1 cellular context compared by ENCODE assay signal in the genomic region with DNA sequence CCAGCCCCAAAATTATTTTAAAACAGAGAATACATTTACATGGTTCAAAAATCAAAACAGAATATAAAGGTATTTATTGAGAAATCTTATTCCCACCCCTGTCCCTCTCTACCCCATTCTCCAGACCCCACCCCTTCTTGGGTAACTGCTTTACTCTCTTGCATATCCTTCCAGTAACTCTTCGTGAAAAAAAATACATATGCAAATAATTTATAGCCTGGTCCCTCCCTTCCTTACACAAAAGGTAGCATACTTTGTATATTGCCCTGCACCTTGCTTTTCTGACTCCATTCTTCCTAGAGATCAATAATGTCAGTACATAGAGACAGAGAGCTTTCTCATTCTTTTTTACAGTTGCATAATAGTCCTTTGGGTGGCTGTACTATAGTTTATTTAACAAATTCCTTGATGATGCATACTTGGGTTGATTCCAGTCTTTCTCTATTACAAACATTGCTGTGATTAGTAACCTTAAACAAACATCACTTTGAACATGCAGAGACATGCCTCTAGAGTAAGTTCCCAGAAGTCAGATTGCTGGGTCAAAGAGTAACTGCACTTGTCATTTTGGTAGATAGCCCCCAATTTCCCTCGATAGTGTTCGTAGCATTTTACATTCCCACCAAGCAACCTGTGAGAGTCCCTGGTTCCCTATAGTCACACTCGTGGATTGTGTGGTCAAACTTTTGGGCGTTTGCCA.
TF ChIP-seq lines count a peak whose summit lies in the region.

No MANE protein-coding gene starts in this region.

TF ChIP-seq in SK-N-SH, 30 proteins besides CTCF, POLR2A, EP300 and RAD21 (continued from another document):
- TF ChIP-seq FOSL2 (IDR thresholded peaks at IDR 0.05; ENCODE audit: borderline replicate concordance, low read depth): peak; percentile 10; the same call in 1 of the 2 replicates
- TF ChIP-seq MXI1 (IDR thresholded peaks at IDR 0.05; ENCODE audit: low read depth, low read length): no peak
- no peak for TF ChIP-seq YY1 (IDR thresholded peaks at IDR 0.05; ENCODE audit: low read depth)
- TF ChIP-seq, protein P1, sequence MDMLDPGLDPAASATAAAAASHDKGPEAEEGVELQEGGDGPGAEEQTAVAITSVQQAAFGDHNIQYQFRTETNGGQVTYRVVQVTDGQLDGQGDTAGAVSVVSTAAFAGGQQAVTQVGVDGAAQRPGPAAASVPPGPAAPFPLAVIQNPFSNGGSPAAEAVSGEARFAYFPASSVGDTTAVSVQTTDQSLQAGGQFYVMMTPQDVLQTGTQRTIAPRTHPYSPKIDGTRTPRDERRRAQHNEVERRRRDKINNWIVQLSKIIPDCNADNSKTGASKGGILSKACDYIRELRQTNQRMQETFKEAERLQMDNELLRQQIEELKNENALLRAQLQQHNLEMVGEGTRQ (IDR thresholded peaks at IDR 0.05; ENCODE audit: borderline replicate concordance, low read depth, low read length): no peak
- TF ChIP-seq, protein P2, sequence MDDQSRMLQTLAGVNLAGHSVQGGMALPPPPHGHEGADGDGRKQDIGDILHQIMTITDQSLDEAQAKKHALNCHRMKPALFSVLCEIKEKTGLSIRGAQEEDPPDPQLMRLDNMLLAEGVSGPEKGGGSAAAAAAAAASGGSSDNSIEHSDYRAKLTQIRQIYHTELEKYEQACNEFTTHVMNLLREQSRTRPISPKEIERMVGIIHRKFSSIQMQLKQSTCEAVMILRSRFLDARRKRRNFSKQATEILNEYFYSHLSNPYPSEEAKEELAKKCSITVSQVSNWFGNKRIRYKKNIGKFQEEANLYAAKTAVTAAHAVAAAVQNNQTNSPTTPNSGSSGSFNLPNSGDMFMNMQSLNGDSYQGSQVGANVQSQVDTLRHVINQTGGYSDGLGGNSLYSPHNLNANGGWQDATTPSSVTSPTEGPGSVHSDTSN (IDR thresholded peaks at IDR 0.05): peak; percentile 30; the same call in 1 of the 2 replicates
- TF ChIP-seq GABPA (IDR thresholded peaks at IDR 0.05; ENCODE audit: low read depth): no peak
- no peak for TF ChIP-seq RCOR1 (IDR thresholded peaks at IDR 0.05; ENCODE audit: low read length)
- TF ChIP-seq TAF1 (IDR thresholded peaks at IDR 0.05; ENCODE audit: borderline replicate concordance, low read depth, low read length): no peak
- TF ChIP-seq FOXJ3 (CRISPR knock-in tag; IDR thresholded peaks at IDR 0.05): no peak
- TF ChIP-seq CHD2 (IDR thresholded peaks at IDR 0.05; ENCODE audit: low read length, partially characterized antibody): no peak
- TF ChIP-seq SMC3 (IDR thresholded peaks at IDR 0.05; ENCODE audit: low read depth, low read length): no peak
- TF ChIP-seq RXRA (IDR thresholded peaks at IDR 0.05; ENCODE audit: borderline replicate concordance, low read depth): no peak
- TF ChIP-seq, protein P3, sequence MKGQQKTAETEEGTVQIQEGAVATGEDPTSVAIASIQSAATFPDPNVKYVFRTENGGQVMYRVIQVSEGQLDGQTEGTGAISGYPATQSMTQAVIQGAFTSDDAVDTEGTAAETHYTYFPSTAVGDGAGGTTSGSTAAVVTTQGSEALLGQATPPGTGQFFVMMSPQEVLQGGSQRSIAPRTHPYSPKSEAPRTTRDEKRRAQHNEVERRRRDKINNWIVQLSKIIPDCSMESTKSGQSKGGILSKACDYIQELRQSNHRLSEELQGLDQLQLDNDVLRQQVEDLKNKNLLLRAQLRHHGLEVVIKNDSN (IDR thresholded peaks at IDR 0.05; ENCODE audit: borderline replicate concordance, low read depth): no peak
- no peak for TF ChIP-seq JUND (IDR thresholded peaks at IDR 0.05)
- TF ChIP-seq, protein P4, sequence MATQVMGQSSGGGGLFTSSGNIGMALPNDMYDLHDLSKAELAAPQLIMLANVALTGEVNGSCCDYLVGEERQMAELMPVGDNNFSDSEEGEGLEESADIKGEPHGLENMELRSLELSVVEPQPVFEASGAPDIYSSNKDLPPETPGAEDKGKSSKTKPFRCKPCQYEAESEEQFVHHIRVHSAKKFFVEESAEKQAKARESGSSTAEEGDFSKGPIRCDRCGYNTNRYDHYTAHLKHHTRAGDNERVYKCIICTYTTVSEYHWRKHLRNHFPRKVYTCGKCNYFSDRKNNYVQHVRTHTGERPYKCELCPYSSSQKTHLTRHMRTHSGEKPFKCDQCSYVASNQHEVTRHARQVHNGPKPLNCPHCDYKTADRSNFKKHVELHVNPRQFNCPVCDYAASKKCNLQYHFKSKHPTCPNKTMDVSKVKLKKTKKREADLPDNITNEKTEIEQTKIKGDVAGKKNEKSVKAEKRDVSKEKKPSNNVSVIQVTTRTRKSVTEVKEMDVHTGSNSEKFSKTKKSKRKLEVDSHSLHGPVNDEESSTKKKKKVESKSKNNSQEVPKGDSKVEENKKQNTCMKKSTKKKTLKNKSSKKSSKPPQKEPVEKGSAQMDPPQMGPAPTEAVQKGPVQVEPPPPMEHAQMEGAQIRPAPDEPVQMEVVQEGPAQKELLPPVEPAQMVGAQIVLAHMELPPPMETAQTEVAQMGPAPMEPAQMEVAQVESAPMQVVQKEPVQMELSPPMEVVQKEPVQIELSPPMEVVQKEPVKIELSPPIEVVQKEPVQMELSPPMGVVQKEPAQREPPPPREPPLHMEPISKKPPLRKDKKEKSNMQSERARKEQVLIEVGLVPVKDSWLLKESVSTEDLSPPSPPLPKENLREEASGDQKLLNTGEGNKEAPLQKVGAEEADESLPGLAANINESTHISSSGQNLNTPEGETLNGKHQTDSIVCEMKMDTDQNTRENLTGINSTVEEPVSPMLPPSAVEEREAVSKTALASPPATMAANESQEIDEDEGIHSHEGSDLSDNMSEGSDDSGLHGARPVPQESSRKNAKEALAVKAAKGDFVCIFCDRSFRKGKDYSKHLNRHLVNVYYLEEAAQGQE (IDR thresholded peaks at IDR 0.05; ENCODE audit: low read depth, low read length): no peak
- TF ChIP-seq EZH2phosphoT487 (IDR thresholded peaks at IDR 0.05; ENCODE audit: borderline replicate concordance, low read depth): no peak
- 0 out of 2 replicates have a peak, but pooled peaks have one; percentile 17 for TF ChIP-seq TCF12 (IDR thresholded peaks at IDR 0.05)
- TF ChIP-seq, protein P5, sequence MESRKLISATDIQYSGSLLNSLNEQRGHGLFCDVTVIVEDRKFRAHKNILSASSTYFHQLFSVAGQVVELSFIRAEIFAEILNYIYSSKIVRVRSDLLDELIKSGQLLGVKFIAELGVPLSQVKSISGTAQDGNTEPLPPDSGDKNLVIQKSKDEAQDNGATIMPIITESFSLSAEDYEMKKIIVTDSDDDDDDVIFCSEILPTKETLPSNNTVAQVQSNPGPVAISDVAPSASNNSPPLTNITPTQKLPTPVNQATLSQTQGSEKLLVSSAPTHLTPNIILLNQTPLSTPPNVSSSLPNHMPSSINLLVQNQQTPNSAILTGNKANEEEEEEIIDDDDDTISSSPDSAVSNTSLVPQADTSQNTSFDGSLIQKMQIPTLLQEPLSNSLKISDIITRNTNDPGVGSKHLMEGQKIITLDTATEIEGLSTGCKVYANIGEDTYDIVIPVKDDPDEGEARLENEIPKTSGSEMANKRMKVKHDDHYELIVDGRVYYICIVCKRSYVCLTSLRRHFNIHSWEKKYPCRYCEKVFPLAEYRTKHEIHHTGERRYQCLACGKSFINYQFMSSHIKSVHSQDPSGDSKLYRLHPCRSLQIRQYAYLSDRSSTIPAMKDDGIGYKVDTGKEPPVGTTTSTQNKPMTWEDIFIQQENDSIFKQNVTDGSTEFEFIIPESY (IDR thresholded peaks at IDR 0.05; ENCODE audit: borderline replicate concordance, low read depth): no peak
- no peak for TF ChIP-seq MEF2A (IDR thresholded peaks at IDR 0.05; ENCODE audit: borderline replicate concordance, low read depth)
- TF ChIP-seq POLR2AphosphoS5 (IDR thresholded peaks at IDR 0.05; ENCODE audit: low read depth, low read length): no peak
- no peak for TF ChIP-seq GATA2 (CRISPR knock-in tag; IDR thresholded peaks at IDR 0.05)
- TF ChIP-seq, protein P6, sequence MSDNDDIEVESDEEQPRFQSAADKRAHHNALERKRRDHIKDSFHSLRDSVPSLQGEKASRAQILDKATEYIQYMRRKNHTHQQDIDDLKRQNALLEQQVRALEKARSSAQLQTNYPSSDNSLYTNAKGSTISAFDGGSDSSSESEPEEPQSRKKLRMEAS (IDR thresholded peaks at IDR 0.05; ENCODE audit: low read depth): peak; percentile 25; the same call in 1 of the 2 replicates
TF ChIP-seq in SK-N-SH: peak in this region for 6.
